30 cellular contexts compared by ENCODE assay signal in genomic region chr11:37124384-37124783, GRCh38.
"Had no signal": no experiment of that assay in that cellular context is flagged by ENCODE, and none has a peak within 500 bp of the region (broad histone marks: within the 10 kb centered on the region; RNA-seq: fewer than 3 reads in every experiment).

No MANE protein-coding gene starts in this region.

- H3K9me3 ChIP-seq: breast epithelium, esophagus squamous epithelium, ovary, upper lobe of left lung, vagina had no signal

- DNase-seq: activated CD4-positive, alpha-beta T cell treated with anti-CD3 and anti-CD28 coated beads for 36 hours; activated CD4-positive, CD25-positive, alpha-beta regulatory T cell; activated CD8-positive, alpha-beta memory T cell treated with anti-CD3 and anti-CD28 coated beads, Interleukin-2, amount 10 ng/mL, durations not matched to agents 7 days and 5 days; activated CD8-positive, alpha-beta T cell treated with anti-CD3 and anti-CD28 coated beads, Interleukin-2, amount 10 ng/mL, durations not matched to agents 7 days and 5 days; activated naive CD4-positive, alpha-beta T cell; activated T-cell treated with anti-CD3 and anti-CD28 coated beads for 4 hours; activated T-cell treated with anti-CD3 and anti-CD28 coated beads, Interleukin-2, amount 50 U/mL, for 72 hours; esophagus squamous epithelium; islet precursor cell; left cardiac atrium; midbrain; naive thymus-derived CD4-positive, alpha-beta T cell; ovary; small intestine; stimulated activated CD4-positive, alpha-beta T cell treated with anti-CD3 and anti-CD28 coated beads, Interleukin-1b, Interleukin-23, amount 100 ng/mL, for 48 hours; stimulated activated CD4-positive, alpha-beta T cell treated with anti-CD3 and anti-CD28 coated beads, Interleukin-4, amount 100 ng/mL, for 4 hours; stimulated activated CD8-positive, alpha-beta memory T cell treated with anti-CD3 and anti-CD28 coated beads, Interleukin-4, amount 100 ng/mL, for 48 hours; stimulated activated naive CD8-positive, alpha-beta T cell treated with anti-CD3 and anti-CD28 coated beads, Interleukin-15, amount 100 ng/mL, for 72 hours; substantia nigra; upper lobe of left lung had no signal

- H3K27ac Mint-ChIP-seq: activated CD4-positive, alpha-beta T cell treated with anti-CD3 and anti-CD28 coated beads for 36 hours; activated CD8-positive, alpha-beta memory T cell treated with anti-CD3 and anti-CD28 coated beads, Interleukin-2, amount 10 ng/mL, durations not matched to agents 7 days and 5 days; activated CD8-positive, alpha-beta T cell treated with anti-CD3 and anti-CD28 coated beads, Interleukin-2, amount 10 ng/mL, durations not matched to agents 7 days and 5 days; activated naive CD4-positive, alpha-beta T cell treated with anti-CD3 and anti-CD28 coated beads, Interleukin-2, amount 50 U/mL, for 72 hours; activated T-cell treated with anti-CD3 and anti-CD28 coated beads, Interleukin-2, amount 50 U/mL, for 72 hours; dendritic cell treated with granulocyte-macrophage colony-stimulating factor and Interleukin-4, amounts not matched to agents 40 ng/mL and 50 ng/mL, for 4 days; naive thymus-derived CD4-positive, alpha-beta T cell; progenitor cell of endocrine pancreas; stimulated activated memory B cell treated with anti-CD40 and anti-IgM and Interleukin-4, amounts not matched to agents 10 μg/mL and 1 μg/mL and 100 μg/mL, for 72 hours; stimulated activated naive CD8-positive, alpha-beta T cell treated with anti-CD3 and anti-CD28 coated beads, Interleukin-15, amount 100 ng/mL, for 72 hours had no signal

- H3K27me3 Mint-ChIP-seq: activated CD4-positive, alpha-beta T cell treated with anti-CD3 and anti-CD28 coated beads for 36 hours; activated CD8-positive, alpha-beta memory T cell treated with anti-CD3 and anti-CD28 coated beads, Interleukin-2, amount 10 ng/mL, durations not matched to agents 7 days and 5 days; central memory CD8-positive, alpha-beta T cell; dendritic cell treated with granulocyte-macrophage colony-stimulating factor and Interleukin-4, amounts not matched to agents 40 ng/mL and 50 ng/mL, for 4 days; naive thymus-derived CD4-positive, alpha-beta T cell; progenitor cell of endocrine pancreas; stimulated activated memory B cell treated with anti-CD40 and anti-IgM and Interleukin-4, amounts not matched to agents 10 μg/mL and 1 μg/mL and 100 μg/mL, for 72 hours; stimulated activated naive CD8-positive, alpha-beta T cell treated with anti-CD3 and anti-CD28 coated beads, Interleukin-15, amount 100 ng/mL, for 72 hours had no signal

- H3K4me1 ChIP-seq: breast epithelium, esophagus squamous epithelium, upper lobe of left lung, vagina had no signal

- H3K36me3 Mint-ChIP-seq: activated CD8-positive, alpha-beta memory T cell treated with anti-CD3 and anti-CD28 coated beads, Interleukin-2, amount 10 ng/mL, durations not matched to agents 7 days and 5 days; activated naive CD4-positive, alpha-beta T cell treated with anti-CD3 and anti-CD28 coated beads, Interleukin-2, amount 50 U/mL, for 72 hours; stimulated activated memory B cell treated with anti-CD40 and anti-IgM and Interleukin-4, amounts not matched to agents 10 μg/mL and 1 μg/mL and 100 μg/mL, for 72 hours had no signal

- FAIRE-seq: frontal cortex, small intestine had no signal

- H3K4me3 Mint-ChIP-seq: activated CD4-positive, alpha-beta T cell treated with anti-CD3 and anti-CD28 coated beads for 36 hours; activated CD8-positive, alpha-beta memory T cell treated with anti-CD3 and anti-CD28 coated beads, Interleukin-2, amount 10 ng/mL, durations not matched to agents 7 days and 5 days; activated CD8-positive, alpha-beta T cell treated with anti-CD3 and anti-CD28 coated beads, Interleukin-2, amount 10 ng/mL, durations not matched to agents 7 days and 5 days; activated T-cell treated with anti-CD3 and anti-CD28 coated beads, Interleukin-2, amount 50 U/mL, for 72 hours; central memory CD8-positive, alpha-beta T cell; dendritic cell treated with granulocyte-macrophage colony-stimulating factor and Interleukin-4, amounts not matched to agents 40 ng/mL and 50 ng/mL, for 4 days; naive thymus-derived CD4-positive, alpha-beta T cell; stimulated activated memory B cell treated with anti-CD40 and anti-IgM and Interleukin-4, amounts not matched to agents 10 μg/mL and 1 μg/mL and 100 μg/mL, for 72 hours; stimulated activated naive CD8-positive, alpha-beta T cell treated with anti-CD3 and anti-CD28 coated beads, Interleukin-15, amount 100 ng/mL, for 72 hours had no signal

- ATAC-seq: activated CD4-positive, alpha-beta T cell treated with anti-CD3 and anti-CD28 coated beads for 36 hours; activated CD8-positive, alpha-beta memory T cell treated with anti-CD3 and anti-CD28 coated beads, Interleukin-2, amount 10 ng/mL, durations not matched to agents 7 days and 5 days; activated CD8-positive, alpha-beta T cell treated with anti-CD3 and anti-CD28 coated beads, Interleukin-2, amount 10 ng/mL, durations not matched to agents 7 days and 5 days; activated naive CD4-positive, alpha-beta T cell treated with anti-CD3 and anti-CD28 coated beads, Interleukin-2, amount 50 U/mL, for 72 hours; activated T-cell treated with anti-CD3 and anti-CD28 coated beads, Interleukin-2, amount 50 U/mL, for 72 hours; left cardiac atrium; naive thymus-derived CD4-positive, alpha-beta T cell; sciatic nerve; stimulated activated memory B cell treated with anti-CD40 and anti-IgM and Interleukin-4, amounts not matched to agents 10 μg/mL and 1 μg/mL and 100 μg/mL, for 72 hours; stimulated activated naive CD8-positive, alpha-beta T cell treated with anti-CD3 and anti-CD28 coated beads, Interleukin-15, amount 100 ng/mL, for 72 hours had no signal

- H3K9me3 Mint-ChIP-seq: stimulated activated memory B cell treated with anti-CD40 and anti-IgM and Interleukin-4, amounts not matched to agents 10 μg/mL and 1 μg/mL and 100 μg/mL, for 72 hours had no signal

- H3K36me3 ChIP-seq: breast epithelium, esophagus squamous epithelium, ovary, upper lobe of left lung, vagina had no signal

- H3K27me3 ChIP-seq: breast epithelium, esophagus squamous epithelium, ovary, upper lobe of left lung, vagina had no signal

- H3K4me1 Mint-ChIP-seq: activated CD4-positive, alpha-beta T cell treated with anti-CD3 and anti-CD28 coated beads for 36 hours; activated CD8-positive, alpha-beta memory T cell treated with anti-CD3 and anti-CD28 coated beads, Interleukin-2, amount 10 ng/mL, durations not matched to agents 7 days and 5 days; central memory CD8-positive, alpha-beta T cell; naive thymus-derived CD4-positive, alpha-beta T cell; stimulated activated memory B cell treated with anti-CD40 and anti-IgM and Interleukin-4, amounts not matched to agents 10 μg/mL and 1 μg/mL and 100 μg/mL, for 72 hours; stimulated activated naive CD8-positive, alpha-beta T cell treated with anti-CD3 and anti-CD28 coated beads, Interleukin-15, amount 100 ng/mL, for 72 hours had no signal

- H3K4me3 ChIP-seq: breast epithelium, esophagus squamous epithelium, ovary, upper lobe of left lung, vagina had no signal

- H3K27ac ChIP-seq: breast epithelium, epithelial cell of prostate, esophagus squamous epithelium, ovary, upper lobe of left lung, vagina had no signal
